ENCODE assay signal across 19 cellular contexts in the genomic region with DNA sequence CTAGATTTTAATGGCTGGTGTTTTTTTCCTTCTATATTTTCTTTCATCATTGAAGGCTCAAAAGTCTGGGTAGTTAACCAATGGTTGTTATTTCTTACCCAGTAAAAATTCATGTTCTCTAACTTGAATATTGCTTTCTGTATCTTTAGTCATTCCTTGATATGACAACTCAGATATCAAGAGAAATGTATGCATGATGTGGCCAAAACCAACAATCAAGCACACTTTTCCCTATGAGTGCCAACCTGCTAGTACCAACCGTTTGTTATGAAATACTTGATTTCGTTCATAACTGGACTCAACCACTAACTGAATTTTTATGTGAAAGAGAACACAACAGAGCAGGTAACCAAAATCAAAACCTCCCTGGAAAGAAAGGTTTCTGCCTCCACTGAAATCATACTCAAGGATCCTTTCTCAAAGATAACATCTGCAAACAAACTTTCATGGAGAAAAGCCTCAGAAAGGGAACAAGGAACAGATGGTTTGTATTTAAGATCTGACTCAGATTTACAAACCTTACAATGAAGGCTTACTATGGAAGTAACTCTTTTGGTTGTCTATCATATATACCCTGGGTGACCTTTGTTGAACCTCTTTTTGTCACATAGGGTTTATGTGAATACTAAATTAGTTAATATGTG. TPM values are rescaled to one million over a fixed set of nuclear protein-coding genes. Genes with fewer than 3 reads are reported as not detected.
A peak's percentile ranks its signal among the peaks of the same experiment; 100 is the strongest.
DNase-seq lines count a peak whose midpoint lies in the region; ATAC-seq, FAIRE-seq and TF ChIP-seq lines count a peak whose summit lies in the region.
"Had no signal": no experiment of that assay in that cellular context is flagged by ENCODE, and none has a peak within 500 bp of the region (broad histone marks: within the 10 kb centered on the region; RNA-seq: fewer than 3 reads in every experiment).

No MANE protein-coding gene starts in this region.

- H2AFZ ChIP-seq in IMR-90 (replicated peaks; ENCODE audit: low read length, poor library complexity), result no peak overlapping the region

- H3K9me3 Mint-ChIP-seq in chondrocyte (ENCODE audit: low read depth), result no peaks in the 10 kb centered on the region

- no peak overlapping the region for H2BK15ac ChIP-seq in IMR-90 (ENCODE audit: low read depth, low read length)

- TF ChIP-seq CTCF in IMR-90 (conservative IDR thresholded peaks at IDR 0.05; ENCODE audit: low read depth, low read length), result no peak
- TF ChIP-seq CTCF in fibroblast of the aortic adventitia (IDR thresholded peaks at IDR 0.05; ENCODE audit: insufficient read depth, low read length), result no peak
- no peak for TF ChIP-seq CTCF in kidney (IDR thresholded peaks at IDR 0.05; ENCODE audit: borderline replicate concordance, extremely low read depth, insufficient read depth)
- no peak for TF ChIP-seq CTCF in chondrocyte (IDR thresholded peaks at IDR 0.05)

- no peak overlapping the region for H4K5ac ChIP-seq in IMR-90 (ENCODE audit: low read depth, low read length)

- H2BK120ac ChIP-seq in IMR-90 (ENCODE audit: low read depth, low read length), result no peak overlapping the region

- no peak overlapping the region for H3K56ac ChIP-seq in IMR-90 (ENCODE audit: extremely low read depth, insufficient read depth, low read length)

- TF ChIP-seq RAD21 in IMR-90 (IDR thresholded peaks at IDR 0.05; ENCODE audit: low read length), result no peak

- H3K4me3 ChIP-seq in IMR-90 (ENCODE audit: insufficient read depth, low read depth, low read length) (no peak overlapping the region), adipocyte (ENCODE audit: low read length) (no peak overlapping the region), fibroblast of the aortic adventitia (ENCODE audit: low read depth, low read length) (no peak overlapping the region), kidney (ENCODE audit: low read length in 2 of 2) (no peak overlapping the region)

- no peak overlapping the region for H3K9ac ChIP-seq in IMR-90 (ENCODE audit: low read depth, low read length)
- no peak overlapping the region for H3K9ac ChIP-seq in adipocyte (ENCODE audit: low read length)
- no peak overlapping the region for H3K9ac ChIP-seq in kidney (ENCODE audit: low read length in 2 of 2)

- H3K36me3 Mint-ChIP-seq in chondrocyte (ENCODE audit: low read depth), result no peaks in the 10 kb centered on the region

- no peak overlapping the region for H3K23ac ChIP-seq in IMR-90 (ENCODE audit: low read depth, low read length)

- H3K4me1 ChIP-seq in IMR-90 (ENCODE audit: control insufficient read depth, insufficient read depth, low read length), result no peaks in the 10 kb centered on the region
- peaks cover 11% of the 10 kb centered on the region for H3K4me1 ChIP-seq in adipocyte (ENCODE audit: control insufficient read depth, insufficient read depth, low read length)
- H3K4me1 ChIP-seq in kidney (ENCODE audit: control insufficient read depth in 1 of 2, insufficient read depth in 1 of 2, low read depth in 1 of 2, low read length in 2 of 2), result no peaks in the 10 kb centered on the region
- H3K4me1 ChIP-seq: Caco-2 had no signal

- H3K36me3 ChIP-seq in IMR-90 (ENCODE audit: control insufficient read depth, insufficient read depth, low read length) (no peaks in the 10 kb centered on the region), adipocyte (ENCODE audit: control insufficient read depth, insufficient read depth, low read length, severe bottlenecking) (no peaks in the 10 kb centered on the region), kidney (ENCODE audit: control insufficient read depth in 1 of 2, insufficient read depth in 2 of 2, low read length in 2 of 2) (no peaks in the 10 kb centered on the region)

- peaks cover 3% of the 10 kb centered on the region for H3K4me1 Mint-ChIP-seq in chondrocyte (ENCODE audit: low read depth)

- POLR2A ChIA-PET in IMR-90 (lab: Charles Lee; ENCODE audit: unreplicated experiment), result no interaction called here

- H3K27me3 Mint-ChIP-seq in chondrocyte (ENCODE audit: low read depth), result no peaks in the 10 kb centered on the region

- H2AK9ac ChIP-seq in IMR-90 (replicated peaks; ENCODE audit: low read depth, low read length, poor library complexity), result no peak overlapping the region

- H3K14ac ChIP-seq in IMR-90 (replicated peaks; ENCODE audit: low read depth, low read length), result no peak overlapping the region

- H4K20me1 ChIP-seq in IMR-90 (ENCODE audit: insufficient read depth, low read length), result no peaks in the 10 kb centered on the region

- H4K8ac ChIP-seq in IMR-90 (ENCODE audit: low read depth in 2 of 2, low read length in 2 of 2), result no peak overlapping the region

- no peak overlapping the region for H4K91ac ChIP-seq in IMR-90 (ENCODE audit: insufficient read depth, low read depth, low read length)

- intact Hi-C loops in IMR-90 (cut with micrococcal nuclease), result no loop called here
- intact Hi-C loops in kidney (cut with DNase I), result no loop called here
- intact Hi-C loops in Right ventricle myocardium superior (cut with DNase I), result no loop called here

- no peaks in the 10 kb centered on the region; a peak in 1 of 4 replicates for H3K79me1 ChIP-seq in IMR-90 (ENCODE audit: low read depth in 1 of 2, low read length in 2 of 2)

- H3K4me2 ChIP-seq in IMR-90 (ENCODE audit: low read depth, low read length), result no peak overlapping the region

- BruUV-seq in IMR-90 (replicated peaks; lab: Mats Ljungman, UMichigan), result no TSS peak

- DNase-seq in AG08395 (ENCODE audit: low spot score), result peak; percentile 29
- DNase-seq in IMR-90, result peak; percentile 72
- peak; percentile 79 for DNase-seq in adipocyte (ENCODE audit: low read depth)
- DNase-seq in fibroblast of the aortic adventitia (ENCODE audit: low read depth), result peak; percentile 76
- no peak for DNase-seq in kidney
- no peak for DNase-seq in cerebellar cortex (ENCODE audit: low spot score)
- DNase-seq in chondrocyte (ENCODE audit: low spot score), result no peak
- no peak for DNase-seq in Right ventricle myocardium superior
- DNase-seq: 8988T; Caco-2; CD4-positive, alpha-beta T cell; KG1; NCI-H1417; NCI-H187 treated with DMSO at 0.1 percent for 48 hours; NCI-H2227 treated with DMSO at 0.1 percent for 48 hours; NCI-H82 had no signal

- in situ Hi-C loops in IMR-90 (cut with MboI; ENCODE audit: low sequenced_read_pairs), result no loop called here

- no peak overlapping the region for H3K4me3 Mint-ChIP-seq in chondrocyte (ENCODE audit: unreplicated experiment)
- H3K4me3 Mint-ChIP-seq: CD4-positive, alpha-beta T cell had no signal

- H2BK5ac ChIP-seq in IMR-90 (ENCODE audit: low read depth, low read length, poor library complexity, severe bottlenecking), result no peak overlapping the region

- no peak overlapping the region for H3K27ac Mint-ChIP-seq in chondrocyte (ENCODE audit: unreplicated experiment)
- H3K27ac Mint-ChIP-seq: CD4-positive, alpha-beta T cell had no signal

- H3K27me3 ChIP-seq in IMR-90 (ENCODE audit: control insufficient read depth, insufficient read depth, low read length), result no peaks in the 10 kb centered on the region
- H3K27me3 ChIP-seq in adipocyte (replicated peaks; ENCODE audit: control insufficient read depth, insufficient read depth, low read length), result no peaks in the 10 kb centered on the region

- no peaks in the 10 kb centered on the region for H3K9me3 ChIP-seq in IMR-90 (ENCODE audit: control insufficient read depth, insufficient read depth, low read length)
- H3K9me3 ChIP-seq in adipocyte (ENCODE audit: control insufficient read depth, low read length), result no peaks in the 10 kb centered on the region
- no peaks in the 10 kb centered on the region for H3K9me3 ChIP-seq in kidney (ENCODE audit: control insufficient read depth in 1 of 2, low read length in 2 of 2)
- H3K9me3 ChIP-seq: Caco-2 had no signal

- no peak overlapping the region for H3K4ac ChIP-seq in IMR-90 (ENCODE audit: low read depth, low read length)

- ATAC-seq in IMR-90 (ENCODE audit: low read depth) (peak; percentile 49; the same call in 1 of the 2 replicates), Right ventricle myocardium superior (ENCODE audit: poor library complexity) (no peak)
- ATAC-seq: HepG2 had no signal

- H2AK5ac ChIP-seq in IMR-90 (ENCODE audit: low read depth, low read length), result no peak overlapping the region

- no peak overlapping the region for H3K27ac ChIP-seq in IMR-90 (ENCODE audit: insufficient read depth, low read length)
- H3K27ac ChIP-seq in kidney (ENCODE audit: low read depth in 2 of 2, low read length in 2 of 2), result no peak overlapping the region

- CTCF ChIA-PET in IMR-90 (lab: Yijun Ruan, JAX), result no interaction called here

- no CpG with 5 or more reads among the region's 2 CpGs for WGBS in IMR-90 (ENCODE audit: extremely low coverage in 2 of 2, insufficient read length in 1 of 2), 2 experiments

- dilution Hi-C loops in IMR-90 (cut with HindIII; ENCODE audit: low sequenced_read_pairs, unreplicated experiment), result no loop called here

- no peaks in the 10 kb centered on the region for H3K9me1 ChIP-seq in IMR-90 (ENCODE audit: insufficient read depth, low read length)

- FAIRE-seq in kidney (lab: Jason Lieb, UNC), result no peak
- FAIRE-seq: GM12891, H54, HepG2 had no signal

- H2BK20ac ChIP-seq in IMR-90 (ENCODE audit: low read depth, low read length), result no peak overlapping the region

- no peak overlapping the region; the same call in 1 of the 2 replicates for H3K18ac ChIP-seq in IMR-90 (ENCODE audit: low read depth, low read length)

- no peak for TF ChIP-seq POLR2A in IMR-90 (IDR thresholded peaks at IDR 0.05; ENCODE audit: low read depth, low read length)

TF ChIP-seq in IMR-90, 13 proteins besides CTCF, POLR2A, EP300 and RAD21:
- TF ChIP-seq BHLHE40 (IDR thresholded peaks at IDR 0.05; ENCODE audit: low read depth, low read length), result no peak
- TF ChIP-seq SMC3 (IDR thresholded peaks at IDR 0.05; ENCODE audit: low read depth, low read length), result no peak
- TF ChIP-seq FOS (IDR thresholded peaks at IDR 0.05; ENCODE audit: low read depth, low read length), result no peak
- TF ChIP-seq, protein P1, sequence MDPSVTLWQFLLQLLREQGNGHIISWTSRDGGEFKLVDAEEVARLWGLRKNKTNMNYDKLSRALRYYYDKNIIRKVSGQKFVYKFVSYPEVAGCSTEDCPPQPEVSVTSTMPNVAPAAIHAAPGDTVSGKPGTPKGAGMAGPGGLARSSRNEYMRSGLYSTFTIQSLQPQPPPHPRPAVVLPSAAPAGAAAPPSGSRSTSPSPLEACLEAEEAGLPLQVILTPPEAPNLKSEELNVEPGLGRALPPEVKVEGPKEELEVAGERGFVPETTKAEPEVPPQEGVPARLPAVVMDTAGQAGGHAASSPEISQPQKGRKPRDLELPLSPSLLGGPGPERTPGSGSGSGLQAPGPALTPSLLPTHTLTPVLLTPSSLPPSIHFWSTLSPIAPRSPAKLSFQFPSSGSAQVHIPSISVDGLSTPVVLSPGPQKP (IDR thresholded peaks at IDR 0.05; ENCODE audit: borderline replicate concordance, low read depth, low read length), result no peak

RNA-seq across cellular contexts. Expression of gene VEGFC, which starts 8.3 kb away (rescaled TPM):
- total RNA-seq in IMR-90 (2012; rRNA removed) (22.9 and 26.9 TPM in 2 replicates), fibroblast of the aortic adventitia (ENCODE audit: low replicate concordance) (24.7 and 42.9 TPM in 2 replicates), kidney (14.3 TPM), chondrocyte (11.1 to 25.2 TPM (median 13.5 TPM) in 3 replicates), Right ventricle myocardium superior (5.4 TPM)
- polyA plus RNA-seq in IMR-90 (2012; rRNA removed) (43.7 and 49.7 TPM in 2 replicates), kidney (ENCODE audit: insufficient read depth, low read depth, low replicate concordance) (6.6 TPM)
- polyA plus RNA-seq in IMR-90 (2012; cell fraction: cytosol; rRNA removed), result 22.0 and 30.2 TPM in 2 replicates
- polyA plus RNA-seq in IMR-90 (2012; cell fraction: nucleus; rRNA removed; ENCODE audit: low replicate concordance), result 15.5 and 65.2 TPM in 2 replicates
- total RNA-seq: Caco-2; CD4-positive, alpha-beta T cell; HepG2 had no signal
- polyA plus RNA-seq: HepG2 had no signal

Comparison
In these comparisons a context has a peak if more than half of its experiments do, and no peak if none do; other contexts are left out.
1. DNase-seq: peak in AG08395 (single experiment), IMR-90 (single experiment), adipocyte (single experiment) and fibroblast of the aortic adventitia (single experiment); none in kidney (single experiment), cerebellar cortex (single experiment), chondrocyte (single experiment) and Right ventricle myocardium superior (single experiment).